Comparison of ENCODE assay signal across 7 cellular contexts in genomic region chr10:37344413-37344812, GRCh38.
"Had no signal": no experiment of that assay in that cellular context is flagged by ENCODE, and none has a peak within 500 bp of the region (broad histone marks: within the 10 kb centered on the region; RNA-seq: fewer than 3 reads in every experiment).

No MANE protein-coding gene starts in this region.

- H3K9ac ChIP-seq: KMS-11 had no signal

- H3K4me3 ChIP-seq: K562 had no signal

- H3K4me2 ChIP-seq: KMS-11 had no signal

- DNase-seq: IMR-90, KBM-7, KG1 had no signal

- ATAC-seq: HepG2, K562 had no signal

- H3K27ac ChIP-seq: HL-60, KMS-11 had no signal
